1 cellular context compared by ENCODE assay signal in the genomic region with DNA sequence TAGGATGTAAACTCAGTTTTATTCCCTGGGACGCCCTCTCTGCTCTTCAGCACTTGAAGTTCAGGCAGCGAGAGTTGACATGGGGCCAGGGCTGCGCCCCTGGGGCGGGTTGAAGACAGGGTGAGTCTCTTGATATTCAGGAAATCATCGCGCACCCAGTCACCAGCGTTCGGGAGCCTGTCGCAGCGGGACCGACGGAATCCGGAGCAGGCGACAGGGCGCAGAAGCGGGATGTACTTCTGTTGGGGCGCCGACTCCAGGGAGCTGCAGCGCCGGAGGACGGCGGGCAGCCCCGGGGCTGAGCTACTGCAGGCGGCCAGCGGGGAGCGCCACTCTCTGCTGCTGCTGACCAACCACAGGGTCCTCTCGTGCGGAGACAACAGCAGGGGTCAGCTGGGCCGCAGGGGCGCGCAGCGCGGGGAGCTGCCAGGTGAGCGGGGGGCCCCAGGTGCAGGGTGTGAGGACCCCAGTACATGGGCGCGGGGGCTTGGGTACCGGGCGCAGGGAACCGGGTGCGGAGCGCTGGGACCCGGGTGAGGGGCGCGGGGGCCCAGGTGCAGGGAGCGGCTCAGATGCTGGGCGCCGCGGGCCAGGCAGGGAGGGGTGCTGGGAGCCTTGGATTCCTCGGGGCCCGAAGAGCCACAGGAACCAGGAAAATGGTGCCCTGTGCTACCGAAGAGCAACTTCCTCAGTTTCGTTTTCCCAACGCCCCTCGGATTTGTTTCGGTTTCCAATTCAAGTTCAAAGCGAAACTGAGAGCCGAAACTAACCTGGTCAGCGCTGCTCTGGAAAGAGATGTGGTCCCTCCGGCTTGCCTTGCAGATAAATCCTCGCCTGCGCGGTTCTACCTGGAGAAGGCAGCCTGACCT.
TF ChIP-seq lines count a peak whose summit lies in the region.

Gene HERC6 (plus strand): TSS at position 162 of the 869 bp plus-strand sequence. CDS start 70 bp downstream, at position 232.

TF ChIP-seq in K562, 482 proteins besides CTCF, POLR2A, EP300 and RAD21 (continued from another document and continues in another):
- TF ChIP-seq PHF8 (IDR thresholded peaks at IDR 0.05; ENCODE audit: borderline replicate concordance, low read length), result peak; percentile 36; the same call in 1 of the 2 replicates
- TF ChIP-seq HDGF (IDR thresholded peaks at IDR 0.05), result no peak
- TF ChIP-seq NCOR1 (IDR thresholded peaks at IDR 0.05), result no peak
- TF ChIP-seq TAF7 (tag; IDR thresholded peaks at IDR 0.05), result no peak
- TF ChIP-seq, protein P1, sequence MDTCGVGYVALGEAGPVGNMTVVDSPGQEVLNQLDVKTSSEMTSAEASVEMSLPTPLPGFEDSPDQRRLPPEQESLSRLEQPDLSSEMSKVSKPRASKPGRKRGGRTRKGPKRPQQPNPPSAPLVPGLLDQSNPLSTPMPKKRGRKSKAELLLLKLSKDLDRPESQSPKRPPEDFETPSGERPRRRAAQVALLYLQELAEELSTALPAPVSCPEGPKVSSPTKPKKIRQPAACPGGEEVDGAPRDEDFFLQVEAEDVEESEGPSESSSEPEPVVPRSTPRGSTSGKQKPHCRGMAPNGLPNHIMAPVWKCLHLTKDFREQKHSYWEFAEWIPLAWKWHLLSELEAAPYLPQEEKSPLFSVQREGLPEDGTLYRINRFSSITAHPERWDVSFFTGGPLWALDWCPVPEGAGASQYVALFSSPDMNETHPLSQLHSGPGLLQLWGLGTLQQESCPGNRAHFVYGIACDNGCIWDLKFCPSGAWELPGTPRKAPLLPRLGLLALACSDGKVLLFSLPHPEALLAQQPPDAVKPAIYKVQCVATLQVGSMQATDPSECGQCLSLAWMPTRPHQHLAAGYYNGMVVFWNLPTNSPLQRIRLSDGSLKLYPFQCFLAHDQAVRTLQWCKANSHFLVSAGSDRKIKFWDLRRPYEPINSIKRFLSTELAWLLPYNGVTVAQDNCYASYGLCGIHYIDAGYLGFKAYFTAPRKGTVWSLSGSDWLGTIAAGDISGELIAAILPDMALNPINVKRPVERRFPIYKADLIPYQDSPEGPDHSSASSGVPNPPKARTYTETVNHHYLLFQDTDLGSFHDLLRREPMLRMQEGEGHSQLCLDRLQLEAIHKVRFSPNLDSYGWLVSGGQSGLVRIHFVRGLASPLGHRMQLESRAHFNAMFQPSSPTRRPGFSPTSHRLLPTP (IDR thresholded peaks at IDR 0.05; ENCODE audit: borderline replicate concordance, extremely low read depth, insufficient read length), result no peak
- TF ChIP-seq NBN (IDR thresholded peaks at IDR 0.05; ENCODE audit: low read depth), result no peak
- no peak for TF ChIP-seq KAT7 (CRISPR knock-in tag; IDR thresholded peaks at IDR 0.05; ENCODE audit: borderline replicate concordance)
- no peak for TF ChIP-seq ZNF431 (CRISPR knock-in tag; IDR thresholded peaks at IDR 0.05)
- TF ChIP-seq, protein P2, sequence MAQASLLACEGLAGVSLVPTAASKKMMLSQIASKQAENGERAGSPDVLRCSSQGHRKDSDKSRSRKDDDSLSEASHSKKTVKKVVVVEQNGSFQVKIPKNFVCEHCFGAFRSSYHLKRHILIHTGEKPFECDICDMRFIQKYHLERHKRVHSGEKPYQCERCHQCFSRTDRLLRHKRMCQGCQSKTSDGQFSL (CRISPR knock-in tag; IDR thresholded peaks at IDR 0.05), result no peak
- TF ChIP-seq, protein P2 (tag; IDR thresholded peaks at IDR 0.05), result no peak
- peak; percentile 26 for TF ChIP-seq FIP1L1 (IDR thresholded peaks at IDR 0.05; ENCODE audit: low read depth, low read length, poor library complexity, severe bottlenecking)
- peak; percentile 24; the same call in 1 of the 2 replicates for TF ChIP-seq L3MBTL2 (IDR thresholded peaks at IDR 0.05)
- TF ChIP-seq CREBBP (IDR thresholded peaks at IDR 0.05; ENCODE audit: low read depth, low read length), result no peak
- TF ChIP-seq CHD4 (IDR thresholded peaks at IDR 0.05; ENCODE audit: insufficient read depth, insufficient replicate concordance, low read depth, low read length, poor library complexity, severe bottlenecking), result peak; percentile 61
- no peak for TF ChIP-seq XRCC5 (IDR thresholded peaks at IDR 0.05; ENCODE audit: low read depth, low read length)
- TF ChIP-seq ZNF3 (CRISPR knock-in tag; IDR thresholded peaks at IDR 0.05), result no peak
- 0 out of 2 replicates have a peak, but pooled peaks have one; percentile 14 for TF ChIP-seq POLR2G (IDR thresholded peaks at IDR 0.05; ENCODE audit: low read depth, low read length)
- TF ChIP-seq RBM39 (optimal IDR thresholded peaks at IDR 0.05; ENCODE audit: low read depth, low read length), result no peak
- no peak for TF ChIP-seq NR2C1 (IDR thresholded peaks at IDR 0.05)
- no peak for TF ChIP-seq NR2C1 (tag; IDR thresholded peaks at IDR 0.05)
- TF ChIP-seq NFYB (IDR thresholded peaks at IDR 0.05; ENCODE audit: extremely low read depth, insufficient read length), result no peak
- TF ChIP-seq, protein P3, sequence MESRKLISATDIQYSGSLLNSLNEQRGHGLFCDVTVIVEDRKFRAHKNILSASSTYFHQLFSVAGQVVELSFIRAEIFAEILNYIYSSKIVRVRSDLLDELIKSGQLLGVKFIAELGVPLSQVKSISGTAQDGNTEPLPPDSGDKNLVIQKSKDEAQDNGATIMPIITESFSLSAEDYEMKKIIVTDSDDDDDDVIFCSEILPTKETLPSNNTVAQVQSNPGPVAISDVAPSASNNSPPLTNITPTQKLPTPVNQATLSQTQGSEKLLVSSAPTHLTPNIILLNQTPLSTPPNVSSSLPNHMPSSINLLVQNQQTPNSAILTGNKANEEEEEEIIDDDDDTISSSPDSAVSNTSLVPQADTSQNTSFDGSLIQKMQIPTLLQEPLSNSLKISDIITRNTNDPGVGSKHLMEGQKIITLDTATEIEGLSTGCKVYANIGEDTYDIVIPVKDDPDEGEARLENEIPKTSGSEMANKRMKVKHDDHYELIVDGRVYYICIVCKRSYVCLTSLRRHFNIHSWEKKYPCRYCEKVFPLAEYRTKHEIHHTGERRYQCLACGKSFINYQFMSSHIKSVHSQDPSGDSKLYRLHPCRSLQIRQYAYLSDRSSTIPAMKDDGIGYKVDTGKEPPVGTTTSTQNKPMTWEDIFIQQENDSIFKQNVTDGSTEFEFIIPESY (CRISPR knock-in tag; IDR thresholded peaks at IDR 0.05), result 0 out of 2 replicates have a peak, but pooled peaks have one; percentile 45
- TF ChIP-seq, protein P4, sequence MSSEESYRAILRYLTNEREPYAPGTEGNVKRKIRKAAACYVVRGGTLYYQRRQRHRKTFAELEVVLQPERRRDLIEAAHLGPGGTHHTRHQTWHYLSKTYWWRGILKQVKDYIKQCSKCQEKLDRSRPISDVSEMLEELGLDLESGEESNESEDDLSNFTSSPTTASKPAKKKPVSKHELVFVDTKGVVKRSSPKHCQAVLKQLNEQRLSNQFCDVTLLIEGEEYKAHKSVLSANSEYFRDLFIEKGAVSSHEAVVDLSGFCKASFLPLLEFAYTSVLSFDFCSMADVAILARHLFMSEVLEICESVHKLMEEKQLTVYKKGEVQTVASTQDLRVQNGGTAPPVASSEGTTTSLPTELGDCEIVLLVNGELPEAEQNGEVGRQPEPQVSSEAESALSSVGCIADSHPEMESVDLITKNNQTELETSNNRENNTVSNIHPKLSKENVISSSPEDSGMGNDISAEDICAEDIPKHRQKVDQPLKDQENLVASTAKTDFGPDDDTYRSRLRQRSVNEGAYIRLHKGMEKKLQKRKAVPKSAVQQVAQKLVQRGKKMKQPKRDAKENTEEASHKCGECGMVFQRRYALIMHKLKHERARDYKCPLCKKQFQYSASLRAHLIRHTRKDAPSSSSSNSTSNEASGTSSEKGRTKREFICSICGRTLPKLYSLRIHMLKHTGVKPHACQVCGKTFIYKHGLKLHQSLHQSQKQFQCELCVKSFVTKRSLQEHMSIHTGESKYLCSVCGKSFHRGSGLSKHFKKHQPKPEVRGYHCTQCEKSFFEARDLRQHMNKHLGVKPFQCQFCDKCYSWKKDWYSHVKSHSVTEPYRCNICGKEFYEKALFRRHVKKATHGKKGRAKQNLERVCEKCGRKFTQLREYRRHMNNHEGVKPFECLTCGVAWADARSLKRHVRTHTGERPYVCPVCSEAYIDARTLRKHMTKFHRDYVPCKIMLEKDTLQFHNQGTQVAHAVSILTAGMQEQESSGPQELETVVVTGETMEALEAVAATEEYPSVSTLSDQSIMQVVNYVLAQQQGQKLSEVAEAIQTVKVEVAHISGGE (CRISPR knock-in tag; IDR thresholded peaks at IDR 0.05), result 0 out of 6 replicates have a peak, but pooled peaks of 1 of the 3 experiments have one; percentile 28
- no peak for TF ChIP-seq RFX1 (IDR thresholded peaks at IDR 0.05)
- no peak for TF ChIP-seq ERF (CRISPR knock-in tag; IDR thresholded peaks at IDR 0.05)
- no peak for TF ChIP-seq ZNF696 (CRISPR knock-in tag; conservative IDR thresholded peaks at IDR 0.05)
- no peak for TF ChIP-seq FOXM1 (IDR thresholded peaks at IDR 0.05; ENCODE audit: low read depth)
- no peak for TF ChIP-seq FOXM1 (CRISPR knock-in tag; IDR thresholded peaks at IDR 0.05; ENCODE audit: low read depth)
- TF ChIP-seq SUPT5H (IDR thresholded peaks at IDR 0.05), result no peak
- peak; percentile 35 for TF ChIP-seq PRDM10 (IDR thresholded peaks at IDR 0.05; ENCODE audit: partially characterized antibody)
- TF ChIP-seq CBX5 (IDR thresholded peaks at IDR 0.05; ENCODE audit: borderline replicate concordance, low read depth), result no peak
- no peak for TF ChIP-seq XRCC3 (IDR thresholded peaks at IDR 0.05)
- peak; percentile 30; the same call in 1 of the 2 replicates for TF ChIP-seq ZFX (CRISPR knock-in tag; IDR thresholded peaks at IDR 0.05)
- TF ChIP-seq ZNF444 (CRISPR knock-in tag; IDR thresholded peaks at IDR 0.05), result no peak
- no peak for TF ChIP-seq CBFB (CRISPR knock-in tag; IDR thresholded peaks at IDR 0.05)
- no peak for TF ChIP-seq NR1H2 (CRISPR knock-in tag; IDR thresholded peaks at IDR 0.05)
- TF ChIP-seq ELF2 (CRISPR knock-in tag; IDR thresholded peaks at IDR 0.05), result no peak
- no peak for TF ChIP-seq DDX20 (tag; IDR thresholded peaks at IDR 0.05; ENCODE audit: low read depth)
- no peak for TF ChIP-seq REST (CRISPR knock-in tag; IDR thresholded peaks at IDR 0.05; ENCODE audit: low read depth)
- 0 out of 2 replicates have a peak, but pooled peaks have one; percentile 13 for TF ChIP-seq NCOA1 (IDR thresholded peaks at IDR 0.05; ENCODE audit: low read depth)
- no peak for TF ChIP-seq HMG20B (CRISPR knock-in tag; IDR thresholded peaks at IDR 0.05)
- no peak for TF ChIP-seq ZFP36 (IDR thresholded peaks at IDR 0.05; ENCODE audit: low read depth, low read length, partially characterized antibody)
- TF ChIP-seq CCNT2 (IDR thresholded peaks at IDR 0.05; ENCODE audit: borderline replicate concordance, extremely low read depth, insufficient read length, low read depth, low read length), result peak; percentile 15
- TF ChIP-seq ELF1 (tag; IDR thresholded peaks at IDR 0.05), result peak; percentile 42; the same call in 1 of the 2 replicates
- TF ChIP-seq ZBTB7A (IDR thresholded peaks at IDR 0.05; ENCODE audit: borderline replicate concordance, control insufficient read depth, low read depth, low read length), result peak; percentile 64; the same call in 1 of the 2 replicates
- no peak for TF ChIP-seq SNAPC5 (CRISPR knock-in tag; IDR thresholded peaks at IDR 0.05)
- TF ChIP-seq NRF1 (conservative IDR thresholded peaks at IDR 0.05 in 1 of 2, IDR thresholded peaks at IDR 0.05 in 1 of 2), result peak; percentile 63 to 65
- no peak for TF ChIP-seq NR2C2 (CRISPR knock-in tag; IDR thresholded peaks at IDR 0.05)
- TF ChIP-seq NR2C2 (tag; IDR thresholded peaks at IDR 0.05), result no peak
